ENCODE assay signal across 9 cellular contexts in the genomic region with DNA sequence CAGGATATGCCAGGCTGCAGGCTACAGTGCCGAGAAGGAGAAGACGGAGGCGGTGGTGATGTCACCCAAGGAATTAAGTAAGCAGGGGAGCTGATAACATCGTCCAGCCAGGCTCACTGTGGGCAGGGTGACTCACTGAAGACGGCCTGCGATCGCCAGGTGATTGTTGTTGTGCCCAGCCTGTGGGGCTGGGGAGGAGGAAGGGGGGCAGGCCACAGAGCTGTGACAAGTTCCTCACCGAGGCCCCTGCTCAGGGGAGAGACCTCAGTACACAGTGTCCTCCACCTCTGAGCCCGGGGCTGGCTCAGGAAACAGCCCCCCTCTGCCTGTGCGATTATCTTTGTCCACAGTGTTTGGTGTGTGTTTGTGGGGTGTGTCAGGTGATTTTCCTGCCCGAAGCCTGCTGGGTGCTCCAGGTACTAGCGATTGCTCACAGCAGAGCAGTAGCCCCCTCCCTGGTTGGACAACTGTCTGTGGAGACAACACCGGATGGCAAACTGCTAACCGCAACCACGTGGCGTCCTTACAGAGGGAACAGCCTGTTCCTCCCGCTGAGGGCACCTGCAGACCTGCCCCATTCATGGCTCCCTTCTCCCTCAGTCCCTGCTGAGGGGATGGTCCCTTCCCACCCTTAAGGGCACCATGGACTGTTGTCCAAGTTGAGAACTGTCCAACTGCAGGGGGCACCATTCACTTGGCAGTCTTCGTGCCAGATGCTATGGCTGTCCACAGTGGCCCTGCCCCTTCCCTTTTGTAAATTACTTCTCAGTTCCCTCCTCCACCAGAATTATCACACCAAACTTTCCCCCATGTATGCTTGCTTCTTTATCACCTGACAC.
DNase-seq lines count a peak whose midpoint lies in the region; ATAC-seq, FAIRE-seq and TF ChIP-seq lines count a peak whose summit lies in the region.
"Had no signal": no experiment of that assay in that cellular context is flagged by ENCODE, and none has a peak within 500 bp of the region (broad histone marks: within the 10 kb centered on the region; RNA-seq: fewer than 3 reads in every experiment).

No MANE protein-coding gene starts in this region.

- no peak overlapping the region for H2BK120ac ChIP-seq in H1 (replicated peaks; ENCODE audit: low read depth, low read length)

- H4K8ac ChIP-seq in H1 (ENCODE audit: extremely low read depth, insufficient read depth, low read length) = no peak overlapping the region

- H2BK5ac ChIP-seq in H1 (ENCODE audit: low read depth, low read length) = no peak overlapping the region

- H3K4me3 ChIP-seq in H1 (ENCODE audit: extremely low read depth in 1 of 4, insufficient read depth in 2 of 4, low read depth in 3 of 4, low read length in 4 of 4) (no peak overlapping the region), muscle layer of duodenum (ENCODE audit: low read depth in 1 of 2, low read length in 2 of 2) (no peak overlapping the region)

- no peak overlapping the region for H3K14ac ChIP-seq in H1 (ENCODE audit: insufficient read length)

- no peak overlapping the region; the same call in 1 of the 2 replicates for H2AK5ac ChIP-seq in H1 (ENCODE audit: low read depth, low read length)

- no peaks in the 10 kb centered on the region for H4K20me1 ChIP-seq in H1 (replicated peaks in 1 of 2; ENCODE audit: control insufficient read depth in 1 of 2, insufficient read depth in 2 of 2, low read length in 2 of 2)

- H3K9ac ChIP-seq in H1 (replicated peaks in 1 of 4; ENCODE audit: extremely low read depth in 1 of 4, low read depth in 3 of 4, low read length in 3 of 4) = no peak overlapping the region

- H4K5ac ChIP-seq in H1 (ENCODE audit: insufficient read length, low read depth, low read length) = no peak overlapping the region

- no peak for FAIRE-seq in H1 (lab: Jason Lieb, UNC)
- FAIRE-seq: colon had no signal

- no peak overlapping the region; the same call in 1 of the 2 replicates for H2BK12ac ChIP-seq in H1 (ENCODE audit: low read depth, low read length)

- ATAC-seq in stimulated activated effector memory CD8-positive, alpha-beta T cell treated with anti-CD3 and anti-CD28 coated beads, Interleukin-12 subunit alpha, Interleukin-12 subunit beta, amount 100 ng/mL, for 72 hours = peak; percentile 74

- no peak overlapping the region for H3K4ac ChIP-seq in H1 (replicated peaks; ENCODE audit: insufficient read length, low read depth, low read length)

- no peak for TF ChIP-seq EP300 in H1 (IDR thresholded peaks at IDR 0.05; ENCODE audit: borderline replicate concordance in 1 of 2, low read depth in 2 of 2, low read length in 2 of 2)

- H3K56ac ChIP-seq in H1 (replicated peaks; ENCODE audit: insufficient read length, low read depth, low read length) = no peak overlapping the region

- peak in 2 of 3 experiments; percentile 63 to 65; a peak in 3 of 4 replicates for TF ChIP-seq CTCF in H1 (IDR thresholded peaks at IDR 0.05; ENCODE audit: control extremely low read depth in 1 of 3, insufficient read depth in 1 of 3, low read depth in 1 of 3, low read length in 3 of 3)

- DNase-seq in Daoy (ENCODE audit: low read depth) = peak; percentile 97
- DNase-seq in H4 (ENCODE audit: low spot score) = peak; percentile 90
- peak; percentile 0 for DNase-seq in NCI-H748 treated with DMSO at 0.1 percent for 48 hours (lab: John Stamatoyannopoulos, UW)
- peak; percentile 53 to 71 for DNase-seq in activated CD8-positive, alpha-beta memory T cell treated with anti-CD3 and anti-CD28 coated beads for 4 hours (ENCODE audit: low read depth in 2 of 2)
- DNase-seq in H1 (ENCODE audit: low read depth in 1 of 2, low spot score in 2 of 2) = no peak
- peak; percentile 55 to 83 for DNase-seq in stimulated activated effector memory CD8-positive, alpha-beta T cell treated with anti-CD3 and anti-CD28 coated beads, Interleukin-12 subunit alpha, Interleukin-12 subunit beta, amount 100 ng/mL, for 72 hours (ENCODE audit: low spot score in 2 of 2)
- no peak for DNase-seq in NCI-H1436 (lab: John Stamatoyannopoulos, UW)

- no peak overlapping the region for H2AFZ ChIP-seq in H1 (ENCODE audit: low read length)

- H2BK20ac ChIP-seq in H1 (ENCODE audit: low read length) = peak overlapping the region; percentile 80; the same call in 1 of the 2 replicates

- no peaks in the 10 kb centered on the region for H3K36me3 ChIP-seq in H1 (ENCODE audit: control insufficient read depth in 2 of 4, insufficient read depth in 4 of 4, low read length in 3 of 4)
- no peaks in the 10 kb centered on the region for H3K36me3 ChIP-seq in muscle layer of duodenum (ENCODE audit: control insufficient read depth in 1 of 2, insufficient read depth in 2 of 2, low read length in 2 of 2)

- no peak overlapping the region for H3K4me2 ChIP-seq in H1 (ENCODE audit: insufficient read depth in 1 of 2, low read depth in 2 of 2, low read length in 2 of 2)

- no peak overlapping the region; the same call in 1 of the 2 replicates for H3K18ac ChIP-seq in H1 (ENCODE audit: extremely low read depth, low read length)

- CTCF ChIA-PET in H1 (lab: Charles Lee; ENCODE audit: partially characterized antibody) = interaction anchor here (0.7 to 7.9 kb wide), 15 partner anchors 8 to 393 kb away, joined by 3 to 73 read pairs (median 4); partner anchors contain the start of gene ZFP36L2

- H3K36me3 Mint-ChIP-seq in stimulated activated effector memory CD8-positive, alpha-beta T cell treated with anti-CD3 and anti-CD28 coated beads, Interleukin-12 subunit alpha, Interleukin-12 subunit beta, amount 100 ng/mL, for 72 hours = peaks cover 7% of the 10 kb centered on the region

- H3K4me1 Mint-ChIP-seq in stimulated activated effector memory CD8-positive, alpha-beta T cell treated with anti-CD3 and anti-CD28 coated beads, Interleukin-12 subunit alpha, Interleukin-12 subunit beta, amount 100 ng/mL, for 72 hours = peaks cover 84% of the 10 kb centered on the region

- no peaks in the 10 kb centered on the region for H3K27me3 ChIP-seq in H1 (replicated peaks in 1 of 4; ENCODE audit: control insufficient read depth in 3 of 4, extremely low read depth in 1 of 4, insufficient read depth in 3 of 4, low read length in 3 of 4)
- no peaks in the 10 kb centered on the region for H3K27me3 ChIP-seq in muscle layer of duodenum (ENCODE audit: low read depth, low read length)

- peak overlapping the region; percentile 64 for H3K27ac Mint-ChIP-seq in stimulated activated effector memory CD8-positive, alpha-beta T cell treated with anti-CD3 and anti-CD28 coated beads, Interleukin-12 subunit alpha, Interleukin-12 subunit beta, amount 100 ng/mL, for 72 hours

- peak overlapping the region; percentile 88; the same call in 1 of the 2 replicates for H2BK15ac ChIP-seq in H1 (ENCODE audit: low read length)

- H4K91ac ChIP-seq in H1 (replicated peaks; ENCODE audit: insufficient read length, low read length) = no peak overlapping the region

- TF ChIP-seq POLR2A in H1 (IDR thresholded peaks at IDR 0.05; ENCODE audit: control extremely low read depth in 1 of 2, low read depth in 2 of 2, low read length in 2 of 2) = no peak

- no peaks in the 10 kb centered on the region for H3K9me3 Mint-ChIP-seq in stimulated activated effector memory CD8-positive, alpha-beta T cell treated with anti-CD3 and anti-CD28 coated beads, Interleukin-12 subunit alpha, Interleukin-12 subunit beta, amount 100 ng/mL, for 72 hours

- H3K23ac ChIP-seq in H1 (ENCODE audit: insufficient read length) = no peak overlapping the region

- peak; percentile 83 to 86 for TF ChIP-seq RAD21 in H1 (IDR thresholded peaks at IDR 0.05 in 1 of 2, conservative IDR thresholded peaks at IDR 0.05 in 1 of 2; ENCODE audit: low read depth in 2 of 2, low read length in 2 of 2)

- 79% methylated on average over 14 of the region's 18 CpGs; no CpG with 5 or more reads in 1 of the 2 experiments for WGBS in H1 (ENCODE audit: extremely low coverage in 1 of 2, insufficient coverage in 1 of 2, insufficient read length in 1 of 2, insufficient replicate concordance in 2 of 2, low coverage in 1 of 2, low lambda C conversion rate in 2 of 2, missing lambda C conversion rate in 1 of 2), 2 experiments

- H3K4me1 ChIP-seq in H1 (replicated peaks in 1 of 4; ENCODE audit: control insufficient read depth in 3 of 4, insufficient read depth in 4 of 4, low read length in 3 of 4) = peaks cover 0 to 14% (median 5%) of the 10 kb centered on the region in 4 experiments; a peak in 3 of 7 replicates
- peaks cover 21% of the 10 kb centered on the region in 2 donors for H3K4me1 ChIP-seq in muscle layer of duodenum (ENCODE audit: control insufficient read depth in 1 of 2, insufficient read depth in 2 of 2, low read length in 2 of 2)

- no peaks in the 10 kb centered on the region for H3K23me2 ChIP-seq in H1 (ENCODE audit: low read depth, low read length)

- no peaks in the 10 kb centered on the region for H3K79me1 ChIP-seq in H1 (ENCODE audit: low read depth, low read length)

- H3K79me2 ChIP-seq in H1 (ENCODE audit: control insufficient read depth in 1 of 2, insufficient read depth in 2 of 2, low read length in 2 of 2) = no peaks in the 10 kb centered on the region

- POLR2A ChIA-PET in H1 (lab: Charles Lee; ENCODE audit: partially characterized antibody) = no interaction called here

- H3K4me3 Mint-ChIP-seq in stimulated activated effector memory CD8-positive, alpha-beta T cell treated with anti-CD3 and anti-CD28 coated beads, Interleukin-12 subunit alpha, Interleukin-12 subunit beta, amount 100 ng/mL, for 72 hours = peak overlapping the region; percentile 53

- no peaks in the 10 kb centered on the region for H3K9me3 ChIP-seq in H1 (ENCODE audit: insufficient read depth in 2 of 2, low read depth in 1 of 2, low read length in 1 of 2)
- H3K9me3 ChIP-seq in muscle layer of duodenum (ENCODE audit: control insufficient read depth in 1 of 2, low read length in 2 of 2) = no peaks in the 10 kb centered on the region

- H3K27ac ChIP-seq in H1 (ENCODE audit: low read depth, low read length) (no peak overlapping the region), muscle layer of duodenum (ENCODE audit: low read length) (peak overlapping the region; percentile 88)

TF ChIP-seq in H1, 55 proteins besides CTCF, POLR2A, EP300 and RAD21:
- TF ChIP-seq TAF7 (optimal IDR thresholded peaks at IDR 0.05; ENCODE audit: borderline replicate concordance, low read depth, low read length) (peak; percentile 34), KDM5A (IDR thresholded peaks at IDR 0.05; ENCODE audit: low read length) (no peak), YY1 (IDR thresholded peaks at IDR 0.05; ENCODE audit: low read depth, low read length) (peak; percentile 65; the same call in 1 of the 2 replicates), MAX (IDR thresholded peaks at IDR 0.05) (peak; percentile 32; the same call in 1 of the 2 replicates)
TF ChIP-seq in H1: peak in this region for 3.

Comparison
In these comparisons a context has a peak if more than half of its experiments do, and no peak if none do; other contexts are left out.
1. DNase-seq: peak in Daoy (single experiment), H4 (single experiment), NCI-H748 treated with DMSO at 0.1 percent for 48 hours (single experiment), activated CD8-positive, alpha-beta memory T cell treated with anti-CD3 and anti-CD28 coated beads for 4 hours (2 of 2) and stimulated activated effector memory CD8-positive, alpha-beta T cell treated with anti-CD3 and anti-CD28 coated beads, Interleukin-12 subunit alpha, Interleukin-12 subunit beta, amount 100 ng/mL, for 72 hours (2 of 2); none in H1 (0 of 2) and NCI-H1436 (single experiment).